ENCODE assay signal across 9 cellular contexts in genomic region chr18:62329676-62330454, GRCh38. TPM values are rescaled to one million over a fixed set of nuclear protein-coding genes. Genes with fewer than 3 reads are reported as not detected.
DNase-seq lines count a peak whose midpoint lies in the region; ATAC-seq and TF ChIP-seq lines count a peak whose summit lies in the region.
"Had no signal": no experiment of that assay in that cellular context is flagged by ENCODE, and none has a peak within 500 bp of the region (broad histone marks: within the 10 kb centered on the region; RNA-seq: fewer than 3 reads in every experiment).

No MANE protein-coding gene starts in this region.

- H3K27ac ChIP-seq in VCaP (peak overlapping the region; percentile 86), A673 (ENCODE audit: low read depth, low read length, poor library complexity, severe bottlenecking) (no peak overlapping the region)

- no peak for ATAC-seq in HG03520 (IDR thresholded peaks at IDR 0.05; ENCODE audit: unreplicated experiment)

- POLR2A ChIA-PET in A673 (lab: Charles Lee; ENCODE audit: low non-redundant PET), result no interaction called here

- intact Hi-C loops in A673 (cut with micrococcal nuclease; ENCODE audit: unreplicated experiment), result loop anchor here (5.0 kb wide), 1 partner anchor 252 kb away; no protein-coding TSS in a partner anchor

- H3K4me1 ChIP-seq in A673 (ENCODE audit: insufficient read depth, low read length, poor library complexity, severe bottlenecking), result no peaks in the 10 kb centered on the region

- CTCF ChIA-PET in A673 (lab: Charles Lee), result no interaction called here

- H3K27me3 ChIP-seq in A673 (replicated peaks; ENCODE audit: insufficient read depth, low read depth, low read length, poor library complexity), result peaks cover 26% of the 10 kb centered on the region

- H3K4me3 ChIP-seq in foreskin fibroblast (ENCODE audit: low read depth in 1 of 2, low read length in 2 of 2), result no peak overlapping the region
- no peak overlapping the region for H3K4me3 ChIP-seq in A673 (ENCODE audit: low read depth, low read length, poor library complexity, severe bottlenecking)
- H3K4me3 ChIP-seq: breast epithelium had no signal

- H3K36me3 ChIP-seq in A673 (ENCODE audit: insufficient read depth, low read length, poor library complexity, severe bottlenecking), result no peaks in the 10 kb centered on the region
- H3K36me3 ChIP-seq: breast epithelium had no signal

- no peaks in the 10 kb centered on the region for H3K9me3 ChIP-seq in A673 (ENCODE audit: low read depth, low read length, poor library complexity, severe bottlenecking)
- H3K9me3 ChIP-seq: breast epithelium had no signal

- BruUV-seq in A673 (replicated peaks; lab: Mats Ljungman, UMichigan), result no TSS peak

- TF ChIP-seq CTCF in VCaP (conservative IDR thresholded peaks at IDR 0.05) (no peak), foreskin fibroblast (IDR thresholded peaks at IDR 0.05; ENCODE audit: low read depth, low read length) (no peak), A673 (conservative IDR thresholded peaks at IDR 0.05; ENCODE audit: low read depth, low read length) (no peak)

- DNase-seq in NCI-H1092 treated with DMSO at 0.1 percent for 48 hours (lab: John Stamatoyannopoulos, UW) (peak; percentile 14), NCI-H1092 (lab: John Stamatoyannopoulos, UW) (no peak), foreskin fibroblast (peak; percentile 62 to 63), A673 (ENCODE audit: low spot score) (no peak)
- peak; percentile 63 for DNase-seq in stimulated activated CD8-positive, alpha-beta memory T cell treated with anti-CD3 and anti-CD28 coated beads, Interleukin-4, amount 100 ng/mL, for 48 hours
- no peak for DNase-seq in effector CD4-positive, alpha-beta T cell

RNA-seq across cellular contexts. Expression of gene TNFRSF11A, which starts 4.8 kb away (rescaled TPM):
- 0.37 TPM in 2 replicates for total RNA-seq in A673 (2021)

Comparison
In these comparisons a context has a peak if more than half of its experiments do, and no peak if none do; other contexts are left out.
1. DNase-seq: peak in NCI-H1092 treated with DMSO at 0.1 percent for 48 hours (single experiment), foreskin fibroblast (2 of 2) and stimulated activated CD8-positive, alpha-beta memory T cell treated with anti-CD3 and anti-CD28 coated beads, Interleukin-4, amount 100 ng/mL, for 48 hours (single experiment); none in NCI-H1092 (single experiment), effector CD4-positive, alpha-beta T cell (single experiment) and A673 (single experiment).